9 cellular contexts compared by ENCODE assay signal in genomic region chr2:64204716-64205115, GRCh38.
DNase-seq lines count a peak whose midpoint lies in the region; ATAC-seq and TF ChIP-seq lines count a peak whose summit lies in the region.
"Had no signal": no experiment of that assay in that cellular context is flagged by ENCODE, and none has a peak within 500 bp of the region (broad histone marks: within the 10 kb centered on the region; RNA-seq: fewer than 3 reads in every experiment).

No MANE protein-coding gene starts in this region.

- peaks cover 0 to 1% (median 0%) of the 10 kb centered on the region in 9 donors for H3K9me3 Mint-ChIP-seq in naive thymus-derived CD8-positive, alpha-beta T cell

- peak overlapping the region; percentile 3 to 82 (median 74) for H3K4me3 Mint-ChIP-seq in naive thymus-derived CD8-positive, alpha-beta T cell

- H3K27me3 Mint-ChIP-seq in naive thymus-derived CD8-positive, alpha-beta T cell: no peaks in the 10 kb centered on the region

- H3K36me3 ChIP-seq in A673 (ENCODE audit: insufficient read depth, low read length, poor library complexity, severe bottlenecking) (no peaks in the 10 kb centered on the region), body of pancreas (replicated peaks in 1 of 2; ENCODE audit: insufficient read depth in 1 of 2, low read depth in 2 of 2) (no peaks in the 10 kb centered on the region)

- H3K27ac Mint-ChIP-seq in naive thymus-derived CD8-positive, alpha-beta T cell: peak overlapping the region in 8 of 10 donors; percentile 70 to 93 (median 90)

- H3K36me3 Mint-ChIP-seq in naive thymus-derived CD8-positive, alpha-beta T cell: no peaks in the 10 kb centered on the region

- TF ChIP-seq CTCF in A673 (conservative IDR thresholded peaks at IDR 0.05; ENCODE audit: low read depth, low read length) (no peak), body of pancreas (IDR thresholded peaks at IDR 0.05) (no peak)

- TF ChIP-seq POLR2A in body of pancreas (IDR thresholded peaks at IDR 0.05): no peak

- peaks cover 10 to 74% (median 55%) of the 10 kb centered on the region in 4 donors for H3K4me1 Mint-ChIP-seq in naive thymus-derived CD8-positive, alpha-beta T cell

- H3K27ac ChIP-seq in A673 (ENCODE audit: low read depth, low read length, poor library complexity, severe bottlenecking): peak overlapping the region; percentile 73
- peak overlapping the region in 3 of 4 donors; percentile 43 to 66 (median 56) for H3K27ac ChIP-seq in body of pancreas

- H3K4me3 ChIP-seq in A673 (ENCODE audit: low read depth, low read length, poor library complexity, severe bottlenecking) (no peak overlapping the region), body of pancreas (no peak overlapping the region)

- no peak for DNase-seq in A673 (ENCODE audit: low spot score)
- DNase-seq in body of pancreas: no peak
- DNase-seq in naive thymus-derived CD8-positive, alpha-beta T cell: no peak
- DNase-seq in NCI-H1436 treated with DMSO at 0.1 percent for 48 hours (lab: John Stamatoyannopoulos, UW): no peak
- DNase-seq in AG08396 (ENCODE audit: low spot score): no peak
- DNase-seq: NCI-H1417 treated with DMSO at 0.1 percent for 48 hours had no signal

- CTCF ChIA-PET in A673 (lab: Charles Lee): no interaction called here

- H3K27me3 ChIP-seq in A673 (replicated peaks; ENCODE audit: insufficient read depth, low read depth, low read length, poor library complexity) (no peaks in the 10 kb centered on the region), body of pancreas (no peaks in the 10 kb centered on the region)

- H3K4me1 ChIP-seq in A673 (ENCODE audit: insufficient read depth, low read length, poor library complexity, severe bottlenecking): peaks cover 19% of the 10 kb centered on the region
- peaks cover 17% of the 10 kb centered on the region for H3K4me1 ChIP-seq in body of pancreas

- 81% methylated on average over 5 of the region's 5 CpGs for WGBS in body of pancreas, 2 donors

- no TSS peak for BruUV-seq in A673 (replicated peaks; lab: Mats Ljungman, UMichigan)

- H3K9me3 ChIP-seq in A673 (ENCODE audit: low read depth, low read length, poor library complexity, severe bottlenecking): no peaks in the 10 kb centered on the region
- no peaks in the 10 kb centered on the region for H3K9me3 ChIP-seq in body of pancreas

- intact Hi-C loops in A673 (cut with micrococcal nuclease; ENCODE audit: unreplicated experiment) (no loop called here), body of pancreas (cut with DNase I) (no loop called here)

- POLR2A ChIA-PET in A673 (lab: Charles Lee; ENCODE audit: low non-redundant PET): no interaction called here
- POLR2A ChIA-PET in naive thymus-derived CD8-positive, alpha-beta T cell (lab: Charles Lee): no interaction called here

- ATAC-seq in HG03354 (IDR thresholded peaks at IDR 0.05; ENCODE audit: poor library complexity, severe bottlenecking, unreplicated experiment): peak; percentile 26
- ATAC-seq in body of pancreas: no peak
- ATAC-seq in naive thymus-derived CD8-positive, alpha-beta T cell: peak in 1 of 2 donors; percentile 30
- ATAC-seq in GM21529 (IDR thresholded peaks at IDR 0.05; ENCODE audit: unreplicated experiment): no peak
- ATAC-seq in HG03159 (IDR thresholded peaks at IDR 0.05; ENCODE audit: unreplicated experiment): no peak
